In the genomic region with DNA sequence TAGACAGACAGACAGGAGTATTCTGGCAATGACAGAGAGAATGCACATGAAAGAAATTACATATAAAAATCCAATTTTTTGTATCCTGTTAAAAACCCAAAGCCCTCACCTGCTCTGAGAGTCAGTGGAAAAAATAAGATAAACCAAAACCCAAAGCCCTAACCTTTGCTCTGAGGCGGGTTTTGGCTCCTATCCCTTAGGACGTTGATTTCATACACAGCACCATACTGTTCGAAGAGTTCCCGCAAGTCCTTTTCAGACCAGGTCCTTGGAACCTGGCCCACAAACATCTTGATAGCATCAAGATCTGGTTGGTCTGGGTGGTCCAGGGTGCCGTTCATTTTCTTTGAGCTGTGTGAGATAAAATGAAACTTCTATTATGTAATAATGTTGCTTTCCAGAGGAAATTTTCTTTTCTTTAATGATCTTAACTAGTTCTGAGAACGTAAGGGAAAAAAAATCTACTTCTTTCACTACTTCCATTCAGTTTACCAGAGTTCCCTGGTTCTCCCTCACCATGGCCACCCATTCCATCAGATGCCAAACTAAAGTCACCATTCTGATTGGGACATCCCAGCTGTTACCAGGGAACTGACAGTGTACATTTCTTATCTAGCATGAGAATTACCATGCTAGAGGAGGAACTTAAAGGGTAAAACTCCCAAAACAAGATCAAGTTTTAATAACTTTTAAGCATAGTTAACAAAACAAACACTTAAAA, we compare ENCODE assay signal across 1 cellular context.
TF ChIP-seq lines count a peak whose summit lies in the region.

No MANE protein-coding gene starts in this region.

TF ChIP-seq in liver, 16 proteins besides CTCF, POLR2A, EP300 and RAD21 (continued from another document):
- TF ChIP-seq, protein P1, sequence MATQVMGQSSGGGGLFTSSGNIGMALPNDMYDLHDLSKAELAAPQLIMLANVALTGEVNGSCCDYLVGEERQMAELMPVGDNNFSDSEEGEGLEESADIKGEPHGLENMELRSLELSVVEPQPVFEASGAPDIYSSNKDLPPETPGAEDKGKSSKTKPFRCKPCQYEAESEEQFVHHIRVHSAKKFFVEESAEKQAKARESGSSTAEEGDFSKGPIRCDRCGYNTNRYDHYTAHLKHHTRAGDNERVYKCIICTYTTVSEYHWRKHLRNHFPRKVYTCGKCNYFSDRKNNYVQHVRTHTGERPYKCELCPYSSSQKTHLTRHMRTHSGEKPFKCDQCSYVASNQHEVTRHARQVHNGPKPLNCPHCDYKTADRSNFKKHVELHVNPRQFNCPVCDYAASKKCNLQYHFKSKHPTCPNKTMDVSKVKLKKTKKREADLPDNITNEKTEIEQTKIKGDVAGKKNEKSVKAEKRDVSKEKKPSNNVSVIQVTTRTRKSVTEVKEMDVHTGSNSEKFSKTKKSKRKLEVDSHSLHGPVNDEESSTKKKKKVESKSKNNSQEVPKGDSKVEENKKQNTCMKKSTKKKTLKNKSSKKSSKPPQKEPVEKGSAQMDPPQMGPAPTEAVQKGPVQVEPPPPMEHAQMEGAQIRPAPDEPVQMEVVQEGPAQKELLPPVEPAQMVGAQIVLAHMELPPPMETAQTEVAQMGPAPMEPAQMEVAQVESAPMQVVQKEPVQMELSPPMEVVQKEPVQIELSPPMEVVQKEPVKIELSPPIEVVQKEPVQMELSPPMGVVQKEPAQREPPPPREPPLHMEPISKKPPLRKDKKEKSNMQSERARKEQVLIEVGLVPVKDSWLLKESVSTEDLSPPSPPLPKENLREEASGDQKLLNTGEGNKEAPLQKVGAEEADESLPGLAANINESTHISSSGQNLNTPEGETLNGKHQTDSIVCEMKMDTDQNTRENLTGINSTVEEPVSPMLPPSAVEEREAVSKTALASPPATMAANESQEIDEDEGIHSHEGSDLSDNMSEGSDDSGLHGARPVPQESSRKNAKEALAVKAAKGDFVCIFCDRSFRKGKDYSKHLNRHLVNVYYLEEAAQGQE (IDR thresholded peaks at IDR 0.05), result peak; percentile 6
- TF ChIP-seq TAF1 (conservative IDR thresholded peaks at IDR 0.05), result no peak
- peak; percentile 58 to 67 for TF ChIP-seq HNF4A (conservative IDR thresholded peaks at IDR 0.05)
- TF ChIP-seq, protein P2, sequence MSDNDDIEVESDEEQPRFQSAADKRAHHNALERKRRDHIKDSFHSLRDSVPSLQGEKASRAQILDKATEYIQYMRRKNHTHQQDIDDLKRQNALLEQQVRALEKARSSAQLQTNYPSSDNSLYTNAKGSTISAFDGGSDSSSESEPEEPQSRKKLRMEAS (IDR thresholded peaks at IDR 0.05), result no peak
